In genomic region chr3:178714971-178715832, GRCh38 we compare ENCODE assay signal across 16 cellular contexts.
A peak's percentile ranks its signal among the peaks of the same experiment; 100 is the strongest.
DNase-seq lines count a peak whose midpoint lies in the region; TF ChIP-seq lines count a peak whose summit lies in the region.
"Had no signal": no experiment of that assay in that cellular context is flagged by ENCODE, and none has a peak within 500 bp of the region (broad histone marks: within the 10 kb centered on the region; RNA-seq: fewer than 3 reads in every experiment).

No MANE protein-coding gene starts in this region.

- H3K27ac Mint-ChIP-seq in nephron (peak overlapping the region; percentile 89 to 92 (median 89)), progenitor cell of endocrine pancreas (no peak overlapping the region)
- H3K27ac Mint-ChIP-seq: activated naive CD8-positive, alpha-beta T cell treated with anti-CD3 and anti-CD28 coated beads, Interleukin-2, amount 50 U/mL, for 24 hours; activated T-cell treated with anti-CD3 and anti-CD28 coated beads, Interleukin-2, amount 50 U/mL, for 72 hours had no signal

- H3K27me3 ChIP-seq in dorsolateral prefrontal cortex (no peaks in the 10 kb centered on the region), vagina (no peaks in the 10 kb centered on the region)
- H3K27me3 ChIP-seq: BLaER1, colonic mucosa had no signal

- H3K4me3 ChIP-seq in HEK293 (ENCODE audit: low read depth, low read length) (no peak overlapping the region), dorsolateral prefrontal cortex (no peak overlapping the region), vagina (no peak overlapping the region)
- H3K4me3 ChIP-seq: BLaER1, colonic mucosa had no signal

- H3K4me1 ChIP-seq in HEK293 (ENCODE audit: control insufficient read depth, insufficient read depth, low read length) (no peaks in the 10 kb centered on the region), vagina (no peaks in the 10 kb centered on the region)
- H3K4me1 ChIP-seq: BLaER1, colonic mucosa had no signal

- CTCF ChIA-PET in HEK293 (lab: Yijun Ruan, JAX) = interaction anchor here (0.6 to 0.7 kb wide), 2 partner anchors 24 to 34 kb away, joined by 3 read pairs; no protein-coding TSS in a partner anchor

- H3K9me3 ChIP-seq in HEK293 (ENCODE audit: control insufficient read depth, insufficient read depth, low read depth, low read length) (no peaks in the 10 kb centered on the region), vagina (no peaks in the 10 kb centered on the region)
- H3K9me3 ChIP-seq: BLaER1, colonic mucosa had no signal

- DNase-seq in NAMALWA (ENCODE audit: low spot score) (peak; percentile 6), dorsolateral prefrontal cortex (no peak), vagina (ENCODE audit: extremely low spot score in 2 of 2) (no peak), progenitor cell of endocrine pancreas (ENCODE audit: low spot score, unreplicated experiment) (no peak), NCI-H2081 (lab: John Stamatoyannopoulos, UW) (no peak)
- DNase-seq: activated CD4-positive, alpha-beta T cell treated with anti-CD3 and anti-CD28 coated beads, Interleukin-2, amount 50 U/mL, for 48 hours; activated naive CD8-positive, alpha-beta T cell treated with anti-CD3 and anti-CD28 coated beads, Interleukin-2, amount 50 U/mL, for 24 hours; activated T-cell treated with anti-CD3 and anti-CD28 coated beads, Interleukin-2, amount 50 U/mL, for 72 hours; colonic mucosa; erythroblast; hypothalamus; Kasumi-1; NCI-H1930 had no signal

- intact Hi-C loops in dorsolateral prefrontal cortex (cut with DNase I) (no loop called here), vagina (cut with DNase I) (loop anchor here (5.0 kb wide), 1 partner anchor 1072 kb away; no protein-coding TSS in a partner anchor)

- H3K4me1 Mint-ChIP-seq in nephron (peaks cover 69% of the 10 kb centered on the region), progenitor cell of endocrine pancreas (ENCODE audit: low read depth) (peaks cover 7% of the 10 kb centered on the region)
- H3K4me1 Mint-ChIP-seq: activated naive CD8-positive, alpha-beta T cell treated with anti-CD3 and anti-CD28 coated beads, Interleukin-2, amount 50 U/mL, for 24 hours had no signal

- POLR2A ChIA-PET in HEK293 (lab: Yijun Ruan, JAX) = no interaction called here

- H3K27me3 Mint-ChIP-seq in nephron (ENCODE audit: low read depth) (no peaks in the 10 kb centered on the region), progenitor cell of endocrine pancreas (peaks cover 4% of the 10 kb centered on the region)
- H3K27me3 Mint-ChIP-seq: activated naive CD8-positive, alpha-beta T cell treated with anti-CD3 and anti-CD28 coated beads, Interleukin-2, amount 50 U/mL, for 24 hours had no signal

- TF ChIP-seq CTCF in HEK293 (tag by site-specific recombination; IDR thresholded peaks at IDR 0.05) (no peak), dorsolateral prefrontal cortex (IDR thresholded peaks at IDR 0.05 in 54 of 56, conservative IDR thresholded peaks at IDR 0.05 in 2 of 56; ENCODE audit: low read depth in 1 of 56, partially characterized antibody in 56 of 56) (no peak), nephron (IDR thresholded peaks at IDR 0.05; ENCODE audit: unreplicated experiment in 3 of 3) (no peak), vagina (IDR thresholded peaks at IDR 0.05) (no peak), progenitor cell of endocrine pancreas (IDR thresholded peaks at IDR 0.05; ENCODE audit: unreplicated experiment) (no peak)

- no peak for TF ChIP-seq POLR2A in vagina (IDR thresholded peaks at IDR 0.05)

- no peaks in the 10 kb centered on the region for H3K36me3 Mint-ChIP-seq in nephron (ENCODE audit: low read depth)
- no peaks in the 10 kb centered on the region for H3K36me3 Mint-ChIP-seq in progenitor cell of endocrine pancreas (ENCODE audit: insufficient read depth)

- H3K4me3 Mint-ChIP-seq in nephron (peak overlapping the region in 2 of 3 experiments; percentile 2 to 36), progenitor cell of endocrine pancreas (ENCODE audit: low read depth) (no peak overlapping the region)
- H3K4me3 Mint-ChIP-seq: activated naive CD8-positive, alpha-beta T cell treated with anti-CD3 and anti-CD28 coated beads, Interleukin-2, amount 50 U/mL, for 24 hours; activated T-cell treated with anti-CD3 and anti-CD28 coated beads, Interleukin-2, amount 50 U/mL, for 72 hours had no signal

- H3K9me3 Mint-ChIP-seq in nephron (no peaks in the 10 kb centered on the region), progenitor cell of endocrine pancreas (ENCODE audit: low read depth) (no peaks in the 10 kb centered on the region)
- H3K9me3 Mint-ChIP-seq: activated naive CD8-positive, alpha-beta T cell treated with anti-CD3 and anti-CD28 coated beads, Interleukin-2, amount 50 U/mL, for 24 hours; activated T-cell treated with anti-CD3 and anti-CD28 coated beads, Interleukin-2, amount 50 U/mL, for 72 hours had no signal

- no peak overlapping the region for H3K27ac ChIP-seq in HEK293 (ENCODE audit: extremely low read depth, low read depth, low read length)
- H3K27ac ChIP-seq in dorsolateral prefrontal cortex = peak overlapping the region in 39 of 59 donors; percentile 1 to 75 (median 45)
- H3K27ac ChIP-seq in vagina = no peak overlapping the region
- H3K27ac ChIP-seq: BLaER1, colonic mucosa had no signal

- H3K36me3 ChIP-seq in HEK293 (ENCODE audit: control insufficient read depth in 2 of 2, insufficient read depth in 1 of 2, low read length in 2 of 2) (no peaks in the 10 kb centered on the region), vagina (no peaks in the 10 kb centered on the region)
- H3K36me3 ChIP-seq: BLaER1, colonic mucosa had no signal

TF ChIP-seq in HEK293, 187 proteins besides CTCF, POLR2A, EP300 and RAD21:
- TF ChIP-seq PRDM6 (tag by site-specific recombination; IDR thresholded peaks at IDR 0.05) (no peak), ZNF335 (tag by site-specific recombination; conservative IDR thresholded peaks at IDR 0.05) (peak; percentile 22; the same call in 1 of the 2 replicates), ZNF571 (tag by site-specific recombination; IDR thresholded peaks at IDR 0.05) (no peak)

Comparison
In these comparisons a context has a peak if more than half of its experiments do, and no peak if none do; other contexts are left out.
1. H3K27ac ChIP-seq: peak in dorsolateral prefrontal cortex (39 of 59); none in HEK293 (single experiment) and vagina (single experiment).